ENCODE assay signal across 23 cellular contexts in the genomic region with DNA sequence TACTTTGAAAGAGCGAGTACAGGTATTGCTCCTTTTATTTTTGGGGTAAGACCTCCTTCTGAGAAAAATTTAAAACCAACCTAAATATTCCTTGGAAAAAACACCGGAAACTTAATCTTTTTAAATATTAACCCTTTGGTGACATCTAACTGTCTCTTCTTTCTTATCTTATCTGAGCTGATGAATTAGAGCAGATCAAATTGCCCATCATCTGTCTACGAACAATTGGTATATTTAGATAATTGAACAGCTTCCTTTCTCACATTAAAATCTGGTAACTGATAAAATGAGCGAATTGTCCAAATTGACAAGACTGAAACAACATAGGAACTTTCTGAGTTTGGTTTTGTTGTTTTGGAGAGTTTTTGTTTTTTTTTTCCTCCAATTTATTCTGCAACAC. TPM values are rescaled to one million over a fixed set of nuclear protein-coding genes. Genes with fewer than 3 reads are reported as not detected.
DNase-seq lines count a peak whose midpoint lies in the region; ATAC-seq and TF ChIP-seq lines count a peak whose summit lies in the region.
"Had no signal": no experiment of that assay in that cellular context is flagged by ENCODE, and none has a peak within 500 bp of the region (broad histone marks: within the 10 kb centered on the region; RNA-seq: fewer than 3 reads in every experiment).

No MANE protein-coding gene starts in this region.

- peaks cover 28% of the 10 kb centered on the region for H3K79me2 ChIP-seq in PC-3 (ENCODE audit: low read length)

- intact Hi-C loops in PC-3 (cut with micrococcal nuclease): loop anchor here (10.0 kb wide), 3 partner anchors 110 to 460 kb away; no protein-coding TSS in a partner anchor
- intact Hi-C loops in stomach (cut with DNase I; ENCODE audit: low total_unique reads): loop anchor here (5.0 kb wide), 1 partner anchor 418 kb away; no protein-coding TSS in a partner anchor
- intact Hi-C loops in colonic mucosa (cut with DNase I): no loop called here

- peak overlapping the region; percentile 98 for H3K4me2 ChIP-seq in PC-3 (ENCODE audit: low read length)
- H3K4me2 ChIP-seq: BLaER1 had no signal

- H3K9me2 ChIP-seq in PC-3 (replicated peaks; ENCODE audit: low read length): no peaks in the 10 kb centered on the region

- no peak for TF ChIP-seq POLR2A in stomach (IDR thresholded peaks at IDR 0.05)

- no peak for TF ChIP-seq CTCF in PC-3 (conservative IDR thresholded peaks at IDR 0.05; ENCODE audit: low read depth, low read length)
- TF ChIP-seq CTCF in glutamatergic neuron (IDR thresholded peaks at IDR 0.05; ENCODE audit: partially characterized antibody, unreplicated experiment): no peak
- no peak for TF ChIP-seq CTCF in stomach (IDR thresholded peaks at IDR 0.05)
- TF ChIP-seq CTCF in colonic mucosa (IDR thresholded peaks at IDR 0.05): no peak

- H3K9ac ChIP-seq in PC-3 (ENCODE audit: low read length) (peak overlapping the region; percentile 65; the same call in 1 of the 2 replicates), colonic mucosa (ENCODE audit: low read depth in 2 of 2, low read length in 2 of 2) (no peak overlapping the region)
- H3K9ac ChIP-seq: BLaER1 had no signal

- H3K27me3 Mint-ChIP-seq in glutamatergic neuron (ENCODE audit: unreplicated experiment): peaks cover 44% of the 10 kb centered on the region

- H3F3A ChIP-seq in PC-3 (ENCODE audit: low read length, unreplicated experiment): no peaks in the 10 kb centered on the region

- peaks cover 18% of the 10 kb centered on the region for H3K36me3 Mint-ChIP-seq in glutamatergic neuron (ENCODE audit: unreplicated experiment)

- H3K36me3 ChIP-seq in PC-3 (ENCODE audit: low read depth, low read length): no peaks in the 10 kb centered on the region
- H3K36me3 ChIP-seq in stomach: no peaks in the 10 kb centered on the region
- H3K36me3 ChIP-seq in colonic mucosa: no peaks in the 10 kb centered on the region
- H3K36me3 ChIP-seq: BLaER1, lower lobe of right lung, tibial artery had no signal

- H3K9me3 ChIP-seq in PC-3 (ENCODE audit: low read length) (no peaks in the 10 kb centered on the region), stomach (no peaks in the 10 kb centered on the region), colonic mucosa (no peaks in the 10 kb centered on the region)
- H3K9me3 ChIP-seq: lower lobe of right lung, tibial artery had no signal

- BruUV-seq in PC-3 (replicated peaks; lab: Mats Ljungman, UMichigan): no TSS peak

- H3K27me3 ChIP-seq in PC-3 (ENCODE audit: low read length) (no peaks in the 10 kb centered on the region), stomach (peaks cover 0 to 63% (median 7%) of the 10 kb centered on the region in 3 donors), colonic mucosa (peaks cover 65% of the 10 kb centered on the region)

- H3K27ac ChIP-seq in PC-3 (ENCODE audit: low read length): no peak overlapping the region
- peak overlapping the region in 4 of 5 donors; percentile 90 to 97 (median 93) for H3K27ac ChIP-seq in stomach
- no peak overlapping the region for H3K27ac ChIP-seq in colonic mucosa
- H3K27ac ChIP-seq: 22Rv1, BLaER1, lower lobe of right lung, tibial artery had no signal

- H3K9me3 Mint-ChIP-seq in glutamatergic neuron (ENCODE audit: unreplicated experiment): peaks cover 74% of the 10 kb centered on the region
- H3K9me3 Mint-ChIP-seq: activated T-helper 2 cell treated with anti-CD3 and anti-CD28 coated beads, Interferon-gamma antibody, Interleukin-2, Interleukin-4, amounts not matched to agents 10 μg/mL and 5 μg/mL and 100 μg/mL, durations not matched to agents 14 hours and 24 hours and 36 hours; stimulated activated naive B cell treated with anti-CD40 and anti-IgM and Interleukin-4, amounts not matched to agents 10 μg/mL and 1 μg/mL and 100 μg/mL, for 72 hours had no signal

- H2AFZ ChIP-seq in PC-3 (ENCODE audit: low read length): peak overlapping the region; percentile 74

- no peak for ATAC-seq in PC-3
- ATAC-seq: lower lobe of right lung; sciatic nerve; stimulated activated naive B cell treated with anti-CD40 and anti-IgM and Interleukin-4, amounts not matched to agents 10 μg/mL and 1 μg/mL and 100 μg/mL, for 72 hours had no signal

- DNase-seq in DMS79 treated with DMSO at 0.1 percent for 48 hours (lab: John Stamatoyannopoulos, UW) (peak; percentile 61), DMS79 (lab: John Stamatoyannopoulos, UW) (no peak), PC-3 (no peak), glutamatergic neuron (no peak), stomach (no peak), NCI-H524 (lab: John Stamatoyannopoulos, UW) (no peak), colonic mucosa (no peak), activated T-cell treated with anti-CD3 and anti-CD28 coated beads for 4 hours (no peak)
- DNase-seq: activated CD4-positive, alpha-beta T cell treated with anti-CD3 and anti-CD28 coated beads, Interleukin-2, amount 10 ng/mL, durations not matched to agents 24 days and 14 days; dermis blood vessel endothelial cell; immature natural killer cell; lower lobe of right lung; NCI-H1694; NCI-H446 treated with DMSO at 0.1 percent for 48 hours; stimulated activated naive B cell treated with anti-CD40 and anti-IgM and Interleukin-4, amounts not matched to agents 10 μg/mL and 1 μg/mL and 100 μg/mL, for 72 hours; tibial artery had no signal

- 8 to 19% (median 12%) methylated on average over 4 of the region's 4 CpGs for WGBS in stomach, 5 donors

- TF ChIP-seq EP300 in stomach (IDR thresholded peaks at IDR 0.05): no peak

- H3K4me1 ChIP-seq in PC-3 (ENCODE audit: insufficient read depth, low read length): peaks cover 19% of the 10 kb centered on the region
- H3K4me1 ChIP-seq in stomach: peaks cover 20 to 43% (median 36%) of the 10 kb centered on the region in 4 donors
- no peaks in the 10 kb centered on the region for H3K4me1 ChIP-seq in colonic mucosa
- H3K4me1 ChIP-seq: BLaER1 had no signal

- CTCF ChIA-PET in PC-3 (lab: Charles Lee): interaction anchor here (0.6 kb wide), 1 partner anchor 456 kb away, joined by 5 read pairs; no protein-coding TSS in a partner anchor

- no peaks in the 10 kb centered on the region for H4K20me1 ChIP-seq in PC-3 (ENCODE audit: low read length)
- H4K20me1 ChIP-seq: BLaER1 had no signal

- H3K4me3 ChIP-seq in PC-3 (ENCODE audit: low read length) (peak overlapping the region; percentile 86), stomach (peak overlapping the region; percentile 68 to 81 (median 74)), colonic mucosa (no peak overlapping the region)
- H3K4me3 ChIP-seq: BLaER1, lower lobe of right lung, tibial artery had no signal

- POLR2A ChIA-PET in PC-3 (lab: Charles Lee; ENCODE audit: unreplicated experiment): interaction anchor here (1.1 kb wide), 1 partner anchor 11 kb away, joined by 5 read pairs; no protein-coding TSS in a partner anchor

- peak overlapping the region; percentile 99 for H3K27ac Mint-ChIP-seq in glutamatergic neuron (ENCODE audit: unreplicated experiment)
- H3K27ac Mint-ChIP-seq: activated CD4-positive, alpha-beta T cell treated with anti-CD3 and anti-CD28 coated beads, Interleukin-2, amount 10 ng/mL, durations not matched to agents 24 days and 14 days; activated T-helper 2 cell treated with anti-CD3 and anti-CD28 coated beads, Interferon-gamma antibody, Interleukin-2, Interleukin-4, amounts not matched to agents 10 μg/mL and 5 μg/mL and 100 μg/mL, durations not matched to agents 14 hours and 24 hours and 36 hours; immature natural killer cell; stimulated activated naive B cell treated with anti-CD40 and anti-IgM and Interleukin-4, amounts not matched to agents 10 μg/mL and 1 μg/mL and 100 μg/mL, for 72 hours had no signal

- peaks cover 11% of the 10 kb centered on the region for H3K4me1 Mint-ChIP-seq in glutamatergic neuron (ENCODE audit: low read depth, unreplicated experiment)
- H3K4me1 Mint-ChIP-seq: immature natural killer cell had no signal

- H3K4me3 Mint-ChIP-seq in glutamatergic neuron (ENCODE audit: unreplicated experiment): peak overlapping the region; percentile 99
- H3K4me3 Mint-ChIP-seq: activated CD4-positive, alpha-beta T cell treated with anti-CD3 and anti-CD28 coated beads, Interleukin-2, amount 10 ng/mL, durations not matched to agents 24 days and 14 days; immature natural killer cell; stimulated activated naive B cell treated with anti-CD40 and anti-IgM and Interleukin-4, amounts not matched to agents 10 μg/mL and 1 μg/mL and 100 μg/mL, for 72 hours had no signal

RNA-seq across cellular contexts. Expression of a gene that starts 2.0 kb away (rescaled TPM):
- 1.4 and 1.5 TPM in 2 replicates for total RNA-seq in PC-3 (2014; rRNA removed)
- total RNA-seq in glutamatergic neuron (ENCODE audit: unreplicated experiment): 152 TPM
- 10 to 100 TPM in 2 of 5 donors, 1 to 10 TPM in 2, not detected in 1; 1.8 to 20.7 (median 11.4) TPM for total RNA-seq in stomach
- polyA plus RNA-seq in stomach: 1 to 10 TPM; 6.9 to 7.9 (median 7.9) TPM
- total RNA-seq in colonic mucosa: 1 to 10 TPM; 1.3 to 1.6 TPM
- total RNA-seq: activated CD4-positive, alpha-beta T cell treated with anti-CD3 and anti-CD28 coated beads, Interleukin-2, amount 10 ng/mL, durations not matched to agents 24 days and 14 days; activated T-helper 2 cell treated with anti-CD3 and anti-CD28 coated beads, Interferon-gamma antibody, Interleukin-2, Interleukin-4, amounts not matched to agents 10 μg/mL and 5 μg/mL and 100 μg/mL, durations not matched to agents 14 hours and 24 hours and 36 hours; dermis blood vessel endothelial cell; G401; glomerular endothelial cell; osteocyte had no signal
- polyA plus RNA-seq: immature natural killer cell had no signal

Comparison
In these comparisons a context has a peak if more than half of its experiments do, and no peak if none do; other contexts are left out.
1. H3K27ac ChIP-seq: peak in stomach (4 of 5); none in PC-3 (single experiment) and colonic mucosa (single experiment).